ENCODE assay signal across 8 cellular contexts in the genomic region with DNA sequence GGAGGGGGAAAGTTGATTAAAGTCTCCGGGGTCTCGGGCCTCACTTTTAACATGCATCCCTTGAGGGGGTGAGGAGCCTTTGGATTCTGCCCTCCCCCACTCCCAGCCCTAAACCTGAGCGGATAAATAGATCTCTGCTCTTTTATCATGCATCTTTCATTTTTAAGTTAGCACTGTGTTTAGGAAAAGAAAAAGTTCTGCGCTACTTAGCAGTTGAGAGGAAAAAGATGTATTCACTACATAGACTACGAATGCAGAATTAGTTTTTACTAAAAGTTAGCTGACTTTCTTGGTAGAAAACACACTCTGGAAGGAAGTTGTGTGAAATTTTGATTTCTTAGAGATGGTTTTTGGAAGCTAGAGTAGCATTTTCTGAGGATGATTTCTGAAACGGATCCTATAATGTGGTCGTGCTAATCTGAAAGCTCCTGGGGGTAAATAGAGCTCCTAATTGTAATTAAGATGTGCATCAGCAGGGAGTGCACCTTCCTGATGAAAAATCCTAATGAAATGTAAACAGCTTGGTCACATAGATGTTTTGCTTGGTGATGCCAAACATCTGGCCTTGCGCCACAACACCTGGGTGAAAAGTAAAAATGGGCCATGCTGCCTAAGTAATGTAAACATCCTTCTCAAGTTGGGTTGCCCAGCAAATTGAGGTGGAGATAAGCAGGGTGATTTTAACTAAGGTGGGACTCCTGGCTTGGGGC. TPM values are rescaled to one million over a fixed set of nuclear protein-coding genes. Genes with fewer than 3 reads are reported as not detected.
DNase-seq lines count a peak whose midpoint lies in the region; FAIRE-seq and TF ChIP-seq lines count a peak whose summit lies in the region.

No MANE protein-coding gene starts in this region.

- H3K27me3 Mint-ChIP-seq in nephron progenitor cell (ENCODE audit: low read depth, poor library complexity) = peaks cover 20% of the 10 kb centered on the region

- H3K36me3 ChIP-seq in BE2C (no peaks in the 10 kb centered on the region), endocrine pancreas (ENCODE audit: control insufficient read depth, insufficient read depth, low read length) (no peaks in the 10 kb centered on the region)

- TF ChIP-seq CTCF in BE2C (IDR thresholded peaks at IDR 0.05; ENCODE audit: low read depth, low read length) = no peak
- TF ChIP-seq CTCF in nephron progenitor cell (IDR thresholded peaks at IDR 0.05) = no peak

- H3K9me3 ChIP-seq in BE2C (no peaks in the 10 kb centered on the region), endocrine pancreas (ENCODE audit: control insufficient read depth, low read length) (no peaks in the 10 kb centered on the region)

- FAIRE-seq in RCC 7860 (lab: Jason Lieb, UNC) = no peak

- H3K36me3 Mint-ChIP-seq in nephron progenitor cell (ENCODE audit: low read depth) = no peaks in the 10 kb centered on the region

- no peaks in the 10 kb centered on the region for H3K9me3 Mint-ChIP-seq in nephron progenitor cell

- DNase-seq in BE2C (no peak), NCI-H1105 (lab: John Stamatoyannopoulos, UW) (peak; percentile 16), nephron progenitor cell (no peak), middle frontal gyrus (ENCODE audit: extremely low spot score, low spot score) (no peak), RKO (ENCODE audit: low spot score) (no peak), RCC 7860 (ENCODE audit: low spot score) (no peak), hippocampal formation (lab: John Stamatoyannopoulos, UW) (no peak)

- peak overlapping the region; percentile 79 for H3K4me3 ChIP-seq in BE2C (ENCODE audit: low read depth, low read length)
- peak overlapping the region; percentile 87 for H3K4me3 ChIP-seq in endocrine pancreas (ENCODE audit: control insufficient read depth, insufficient read depth, low read length)

- H3K4me1 ChIP-seq in BE2C (no peaks in the 10 kb centered on the region), endocrine pancreas (ENCODE audit: control insufficient read depth, insufficient read depth, low read length) (no peaks in the 10 kb centered on the region)

- peaks cover 55% of the 10 kb centered on the region for H3K4me1 Mint-ChIP-seq in nephron progenitor cell

- H3K9ac ChIP-seq in endocrine pancreas (ENCODE audit: control insufficient read depth, insufficient read depth, low read length) = peak overlapping the region; percentile 5

- peak overlapping the region; percentile 93 for H3K4me3 Mint-ChIP-seq in nephron progenitor cell

- H3K27ac Mint-ChIP-seq in nephron progenitor cell = no peak overlapping the region

- H3K27me3 ChIP-seq in BE2C (no peaks in the 10 kb centered on the region), endocrine pancreas (ENCODE audit: control insufficient read depth, insufficient read depth, low read length) (no peaks in the 10 kb centered on the region)

RNA-seq across cellular contexts. Expression of a gene that starts 1.8 kb away (rescaled TPM):
- polyA plus RNA-seq in BE2C (2012; ENCODE audit: insufficient read depth, insufficient read length, low read depth) = 3.5 TPM
